8 cellular contexts compared by ENCODE assay signal in genomic region chr17:47978324-47978723, GRCh38. TPM values are rescaled to one million over a fixed set of nuclear protein-coding genes. Genes with fewer than 3 reads are reported as not detected.
DNase-seq lines count a peak whose midpoint lies in the region; ATAC-seq, FAIRE-seq and TF ChIP-seq lines count a peak whose summit lies in the region.

No MANE protein-coding gene starts in this region.

- TF ChIP-seq CTCF in PC-9 (conservative IDR thresholded peaks at IDR 0.05): peak; percentile 87

- no peaks in the 10 kb centered on the region for H4K20me1 ChIP-seq in PC-9 (ENCODE audit: insufficient read depth)

- FAIRE-seq in frontal cortex (lab: Jason Lieb, UNC): no peak

- no peaks in the 10 kb centered on the region for H3F3A ChIP-seq in PC-9 (ENCODE audit: insufficient read depth, low read depth)

- H3K9me3 ChIP-seq in PC-9 (ENCODE audit: insufficient read depth, low read depth): no peaks in the 10 kb centered on the region

- intact Hi-C loops in PC-9 (cut with micrococcal nuclease; ENCODE audit: unreplicated experiment): loop anchor here (1.0 kb wide), 1 partner anchor 40 kb away; no protein-coding TSS in a partner anchor
- intact Hi-C loops in posterior cingulate gyrus (cut with DNase I): loop anchor here (1.0 to 10.0 kb wide), 2 partner anchors 40 to 134 kb away; partner anchors contain the start of gene SCRN2

- H3K36me3 ChIP-seq in PC-9 (ENCODE audit: low read depth): peaks cover 37% of the 10 kb centered on the region

- DNase-seq in D341Med (ENCODE audit: low spot score) (peak; percentile 95), KBM-7 (peak; percentile 75), PC-9 (peak in 1 of 2 experiments; percentile 32), frontal cortex (ENCODE audit: low spot score in 2 of 2) (peak; percentile 46 to 75), posterior cingulate gyrus (peak in 9 of 10 donors; percentile 20 to 93 (median 64))
- peak; percentile 76 for DNase-seq in activated effector memory CD4-positive, alpha-beta T cell treated with anti-CD3 and anti-CD28 coated beads, Interleukin-2, amount 50 U/mL, for 16 hours
- no peak for DNase-seq in NK-92 treated with Interleukin-12 subunit alpha and Interleukin-12 subunit beta, amount 100 ng/mL, for 24 hours (lab: John Stamatoyannopoulos, UW)

- ATAC-seq in GM19397 (IDR thresholded peaks at IDR 0.05; ENCODE audit: unreplicated experiment): no peak

- no peak overlapping the region for H3K4me2 ChIP-seq in PC-9

- no peak overlapping the region for H3K4me3 ChIP-seq in PC-9

- CTCF ChIA-PET in PC-9 (lab: Charles Lee): interaction anchor here (1.4 kb wide), 1 partner anchor 40 kb away, joined by 3 read pairs; no protein-coding TSS in a partner anchor

- no peaks in the 10 kb centered on the region for H3K27me3 ChIP-seq in PC-9 (ENCODE audit: insufficient read depth, low read depth)

- H3K79me2 ChIP-seq in PC-9 (ENCODE audit: low read depth): no peaks in the 10 kb centered on the region

- in situ Hi-C loops in KBM-7 (cut with MboI; ENCODE audit: low pct_unique_long_range_greater_than_20kb, low sequenced_read_pairs): no loop called here

- H2AFZ ChIP-seq in PC-9: no peak overlapping the region

- no peaks in the 10 kb centered on the region for H3K4me1 ChIP-seq in PC-9 (replicated peaks; ENCODE audit: insufficient read depth)

- POLR2A ChIA-PET in PC-9 (lab: Charles Lee; ENCODE audit: unreplicated experiment): interaction anchor here (0.7 kb wide), 2 partner anchors 37 to 202 kb away, joined by 4 to 18 read pairs; partner anchors contain the start of gene PNPO

- no TSS peak for BruUV-seq in PC-9 (replicated peaks; lab: Mats Ljungman, UMichigan)

- H3K27ac ChIP-seq in PC-9: no peak overlapping the region

- H3K9me2 ChIP-seq in PC-9 (ENCODE audit: insufficient read depth): no peaks in the 10 kb centered on the region

RNA-seq across cellular contexts. Expression of gene CDK5RAP3, which starts 7.4 kb away (rescaled TPM):
- total RNA-seq in PC-9 (2021) (147 and 195 TPM in 2 replicates), frontal cortex (53.8 TPM)

RNA-seq across cellular contexts. Expression of gene PRR15L, which starts 20.6 kb away (rescaled TPM):
- 5.3 and 6.2 TPM in 2 replicates for total RNA-seq in PC-9 (2021)
- not detected for total RNA-seq in frontal cortex

RNA-seq across cellular contexts. Expression of gene PNPO, which starts 37.0 kb away (rescaled TPM):
- total RNA-seq in PC-9 (2021) (40.2 and 44.1 TPM in 2 replicates), frontal cortex (7.3 TPM)

RNA-seq across cellular contexts. Expression of gene COPZ2, which starts 59.3 kb away (rescaled TPM):
- 2.6 and 2.7 TPM in 2 replicates for total RNA-seq in PC-9 (2021)
- total RNA-seq in frontal cortex: 3.3 TPM
